Comparison of ENCODE assay signal across 1 cellular context in the genomic region with DNA sequence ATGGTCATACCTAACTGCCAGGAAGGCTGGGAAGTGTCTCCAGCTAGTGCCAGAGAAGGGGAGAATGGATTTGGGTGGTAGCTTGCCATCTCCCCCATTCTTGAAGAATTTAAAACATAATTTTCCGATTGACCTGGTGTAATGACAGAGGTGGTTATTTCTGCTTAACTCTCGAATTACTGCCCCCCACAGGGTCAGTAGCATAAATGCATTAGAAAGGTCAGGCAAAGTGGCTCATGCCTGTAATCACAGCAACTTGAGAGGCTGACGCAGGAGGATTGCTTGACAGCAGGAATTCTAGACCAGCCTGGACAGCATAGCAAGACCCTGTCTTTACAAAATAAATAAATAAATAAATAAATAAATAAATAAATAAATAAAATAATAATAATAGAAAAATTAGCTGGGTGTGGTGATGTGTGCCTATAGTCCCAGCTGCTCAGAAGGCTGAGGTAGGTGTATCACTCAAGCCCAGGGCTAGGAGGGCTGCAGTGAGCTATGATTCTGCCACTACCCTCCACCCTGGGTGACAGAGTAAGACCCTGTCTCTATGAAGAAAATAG.
TF ChIP-seq lines count a peak whose summit lies in the region.

No MANE protein-coding gene starts in this region.

TF ChIP-seq in HEK293, 187 proteins besides CTCF, POLR2A, EP300 and RAD21 (continued from another document and continues in another):
- TF ChIP-seq, protein P1, sequence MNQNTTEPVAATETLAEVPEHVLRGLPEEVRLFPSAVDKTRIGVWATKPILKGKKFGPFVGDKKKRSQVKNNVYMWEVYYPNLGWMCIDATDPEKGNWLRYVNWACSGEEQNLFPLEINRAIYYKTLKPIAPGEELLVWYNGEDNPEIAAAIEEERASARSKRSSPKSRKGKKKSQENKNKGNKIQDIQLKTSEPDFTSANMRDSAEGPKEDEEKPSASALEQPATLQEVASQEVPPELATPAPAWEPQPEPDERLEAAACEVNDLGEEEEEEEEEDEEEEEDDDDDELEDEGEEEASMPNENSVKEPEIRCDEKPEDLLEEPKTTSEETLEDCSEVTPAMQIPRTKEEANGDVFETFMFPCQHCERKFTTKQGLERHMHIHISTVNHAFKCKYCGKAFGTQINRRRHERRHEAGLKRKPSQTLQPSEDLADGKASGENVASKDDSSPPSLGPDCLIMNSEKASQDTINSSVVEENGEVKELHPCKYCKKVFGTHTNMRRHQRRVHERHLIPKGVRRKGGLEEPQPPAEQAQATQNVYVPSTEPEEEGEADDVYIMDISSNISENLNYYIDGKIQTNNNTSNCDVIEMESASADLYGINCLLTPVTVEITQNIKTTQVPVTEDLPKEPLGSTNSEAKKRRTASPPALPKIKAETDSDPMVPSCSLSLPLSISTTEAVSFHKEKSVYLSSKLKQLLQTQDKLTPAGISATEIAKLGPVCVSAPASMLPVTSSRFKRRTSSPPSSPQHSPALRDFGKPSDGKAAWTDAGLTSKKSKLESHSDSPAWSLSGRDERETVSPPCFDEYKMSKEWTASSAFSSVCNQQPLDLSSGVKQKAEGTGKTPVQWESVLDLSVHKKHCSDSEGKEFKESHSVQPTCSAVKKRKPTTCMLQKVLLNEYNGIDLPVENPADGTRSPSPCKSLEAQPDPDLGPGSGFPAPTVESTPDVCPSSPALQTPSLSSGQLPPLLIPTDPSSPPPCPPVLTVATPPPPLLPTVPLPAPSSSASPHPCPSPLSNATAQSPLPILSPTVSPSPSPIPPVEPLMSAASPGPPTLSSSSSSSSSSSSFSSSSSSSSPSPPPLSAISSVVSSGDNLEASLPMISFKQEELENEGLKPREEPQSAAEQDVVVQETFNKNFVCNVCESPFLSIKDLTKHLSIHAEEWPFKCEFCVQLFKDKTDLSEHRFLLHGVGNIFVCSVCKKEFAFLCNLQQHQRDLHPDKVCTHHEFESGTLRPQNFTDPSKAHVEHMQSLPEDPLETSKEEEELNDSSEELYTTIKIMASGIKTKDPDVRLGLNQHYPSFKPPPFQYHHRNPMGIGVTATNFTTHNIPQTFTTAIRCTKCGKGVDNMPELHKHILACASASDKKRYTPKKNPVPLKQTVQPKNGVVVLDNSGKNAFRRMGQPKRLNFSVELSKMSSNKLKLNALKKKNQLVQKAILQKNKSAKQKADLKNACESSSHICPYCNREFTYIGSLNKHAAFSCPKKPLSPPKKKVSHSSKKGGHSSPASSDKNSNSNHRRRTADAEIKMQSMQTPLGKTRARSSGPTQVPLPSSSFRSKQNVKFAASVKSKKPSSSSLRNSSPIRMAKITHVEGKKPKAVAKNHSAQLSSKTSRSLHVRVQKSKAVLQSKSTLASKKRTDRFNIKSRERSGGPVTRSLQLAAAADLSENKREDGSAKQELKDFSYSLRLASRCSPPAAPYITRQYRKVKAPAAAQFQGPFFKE (tag by site-specific recombination; IDR thresholded peaks at IDR 0.05; ENCODE audit: borderline replicate concordance) = no peak
- TF ChIP-seq, protein P2, sequence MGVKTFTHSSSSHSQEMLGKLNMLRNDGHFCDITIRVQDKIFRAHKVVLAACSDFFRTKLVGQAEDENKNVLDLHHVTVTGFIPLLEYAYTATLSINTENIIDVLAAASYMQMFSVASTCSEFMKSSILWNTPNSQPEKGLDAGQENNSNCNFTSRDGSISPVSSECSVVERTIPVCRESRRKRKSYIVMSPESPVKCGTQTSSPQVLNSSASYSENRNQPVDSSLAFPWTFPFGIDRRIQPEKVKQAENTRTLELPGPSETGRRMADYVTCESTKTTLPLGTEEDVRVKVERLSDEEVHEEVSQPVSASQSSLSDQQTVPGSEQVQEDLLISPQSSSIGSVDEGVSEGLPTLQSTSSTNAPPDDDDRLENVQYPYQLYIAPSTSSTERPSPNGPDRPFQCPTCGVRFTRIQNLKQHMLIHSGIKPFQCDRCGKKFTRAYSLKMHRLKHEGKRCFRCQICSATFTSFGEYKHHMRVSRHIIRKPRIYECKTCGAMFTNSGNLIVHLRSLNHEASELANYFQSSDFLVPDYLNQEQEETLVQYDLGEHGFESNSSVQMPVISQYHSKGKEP (tag by site-specific recombination; IDR thresholded peaks at IDR 0.05) = no peak
- TF ChIP-seq MYNN (tag by site-specific recombination; IDR thresholded peaks at IDR 0.05; ENCODE audit: borderline replicate concordance) (no peak), SCRT1 (tag by site-specific recombination; IDR thresholded peaks at IDR 0.05; ENCODE audit: borderline replicate concordance) (no peak), ZNF677 (tag by site-specific recombination; IDR thresholded peaks at IDR 0.05) (no peak), ZNF544 (tag by site-specific recombination; IDR thresholded peaks at IDR 0.05) (no peak), ZNF707 (tag by site-specific recombination; IDR thresholded peaks at IDR 0.05) (no peak), ZBTB7A (tag by site-specific recombination; IDR thresholded peaks at IDR 0.05; ENCODE audit: low read depth) (no peak), ZNF768 (tag by site-specific recombination; IDR thresholded peaks at IDR 0.05) (no peak), ZNF596 (tag by site-specific recombination; IDR thresholded peaks at IDR 0.05) (no peak), ZNF157 (tag by site-specific recombination; IDR thresholded peaks at IDR 0.05) (no peak), ZNF16 (tag by site-specific recombination; IDR thresholded peaks at IDR 0.05; ENCODE audit: low read depth) (no peak), ZNF223 (tag by site-specific recombination; IDR thresholded peaks at IDR 0.05) (no peak), ZNF416 (tag by site-specific recombination; IDR thresholded peaks at IDR 0.05) (no peak), ZNF23 (tag by site-specific recombination; IDR thresholded peaks at IDR 0.05; ENCODE audit: borderline replicate concordance) (no peak), ZNF560 (tag by site-specific recombination; IDR thresholded peaks at IDR 0.05; ENCODE audit: borderline replicate concordance) (peak; percentile 64; the same call in 1 of the 2 replicates), ZNF146 (tag by site-specific recombination; IDR thresholded peaks at IDR 0.05) (no peak), MZF1 (tag by site-specific recombination; IDR thresholded peaks at IDR 0.05; ENCODE audit: borderline replicate concordance) (no peak), RBAK (tag by site-specific recombination; IDR thresholded peaks at IDR 0.05) (no peak), GLIS2 (tag by site-specific recombination; IDR thresholded peaks at IDR 0.05) (no peak), ZNF558 (tag by site-specific recombination; IDR thresholded peaks at IDR 0.05) (peak; percentile 56; the same call in 1 of the 2 replicates), BCL11B (tag by site-specific recombination; IDR thresholded peaks at IDR 0.05; ENCODE audit: low read depth) (no peak), ZBTB20 (tag by site-specific recombination; IDR thresholded peaks at IDR 0.05) (no peak), ZNF530 (tag by site-specific recombination; IDR thresholded peaks at IDR 0.05; ENCODE audit: low read depth) (no peak), ZNF248 (tag by site-specific recombination; IDR thresholded peaks at IDR 0.05) (no peak), ZNF610 (tag by site-specific recombination; IDR thresholded peaks at IDR 0.05; ENCODE audit: borderline replicate concordance) (no peak), ZNF658 (tag by site-specific recombination; IDR thresholded peaks at IDR 0.05) (no peak), ZNF501 (tag by site-specific recombination; IDR thresholded peaks at IDR 0.05) (peak; percentile 54; the same call in 1 of the 2 replicates), ZBTB17 (tag by site-specific recombination; IDR thresholded peaks at IDR 0.05) (no peak), ZNF433 (tag by site-specific recombination; IDR thresholded peaks at IDR 0.05; ENCODE audit: low read depth) (0 out of 2 replicates have a peak, but pooled peaks have one; percentile 51), ZNF174 (tag by site-specific recombination; IDR thresholded peaks at IDR 0.05) (no peak), ZNF76 (tag by site-specific recombination; IDR thresholded peaks at IDR 0.05; ENCODE audit: borderline replicate concordance, low read depth) (no peak), ZNF221 (tag by site-specific recombination; IDR thresholded peaks at IDR 0.05; ENCODE audit: borderline replicate concordance) (no peak), HOXD13 (CRISPR knock-in tag; IDR thresholded peaks at IDR 0.05; ENCODE audit: borderline replicate concordance) (no peak), ZNF311 (tag by site-specific recombination; IDR thresholded peaks at IDR 0.05; ENCODE audit: borderline replicate concordance) (no peak), KLF10 (tag by site-specific recombination; IDR thresholded peaks at IDR 0.05) (no peak), PRDM1 (tag by site-specific recombination; IDR thresholded peaks at IDR 0.05) (no peak), GLIS1 (tag by site-specific recombination; IDR thresholded peaks at IDR 0.05) (no peak), ZNF202 (tag by site-specific recombination; IDR thresholded peaks at IDR 0.05; ENCODE audit: borderline replicate concordance) (peak; percentile 81; the same call in 1 of the 2 replicates)
- TF ChIP-seq, protein P3, sequence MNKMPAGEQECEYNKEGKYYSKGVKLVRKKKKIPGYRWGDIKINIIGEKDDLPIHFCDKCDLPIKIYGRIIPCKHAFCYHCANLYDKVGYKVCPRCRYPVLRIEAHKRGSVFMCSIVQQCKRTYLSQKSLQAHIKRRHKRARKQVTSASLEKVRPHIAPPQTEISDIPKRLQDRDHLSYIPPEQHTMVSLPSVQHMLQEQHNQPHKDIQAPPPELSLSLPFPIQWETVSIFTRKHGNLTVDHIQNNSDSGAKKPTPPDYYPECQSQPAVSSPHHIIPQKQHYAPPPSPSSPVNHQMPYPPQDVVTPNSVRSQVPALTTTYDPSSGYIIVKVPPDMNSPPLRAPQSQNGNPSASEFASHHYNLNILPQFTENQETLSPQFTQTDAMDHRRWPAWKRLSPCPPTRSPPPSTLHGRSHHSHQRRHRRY (tag by site-specific recombination; IDR thresholded peaks at IDR 0.05) = no peak
- TF ChIP-seq, protein P4, sequence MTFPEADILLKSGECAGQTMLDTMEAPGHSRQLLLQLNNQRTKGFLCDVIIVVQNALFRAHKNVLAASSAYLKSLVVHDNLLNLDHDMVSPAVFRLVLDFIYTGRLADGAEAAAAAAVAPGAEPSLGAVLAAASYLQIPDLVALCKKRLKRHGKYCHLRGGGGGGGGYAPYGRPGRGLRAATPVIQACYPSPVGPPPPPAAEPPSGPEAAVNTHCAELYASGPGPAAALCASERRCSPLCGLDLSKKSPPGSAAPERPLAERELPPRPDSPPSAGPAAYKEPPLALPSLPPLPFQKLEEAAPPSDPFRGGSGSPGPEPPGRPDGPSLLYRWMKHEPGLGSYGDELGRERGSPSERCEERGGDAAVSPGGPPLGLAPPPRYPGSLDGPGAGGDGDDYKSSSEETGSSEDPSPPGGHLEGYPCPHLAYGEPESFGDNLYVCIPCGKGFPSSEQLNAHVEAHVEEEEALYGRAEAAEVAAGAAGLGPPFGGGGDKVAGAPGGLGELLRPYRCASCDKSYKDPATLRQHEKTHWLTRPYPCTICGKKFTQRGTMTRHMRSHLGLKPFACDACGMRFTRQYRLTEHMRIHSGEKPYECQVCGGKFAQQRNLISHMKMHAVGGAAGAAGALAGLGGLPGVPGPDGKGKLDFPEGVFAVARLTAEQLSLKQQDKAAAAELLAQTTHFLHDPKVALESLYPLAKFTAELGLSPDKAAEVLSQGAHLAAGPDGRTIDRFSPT (tag by site-specific recombination; IDR thresholded peaks at IDR 0.05) = no peak
- TF ChIP-seq, protein P5, sequence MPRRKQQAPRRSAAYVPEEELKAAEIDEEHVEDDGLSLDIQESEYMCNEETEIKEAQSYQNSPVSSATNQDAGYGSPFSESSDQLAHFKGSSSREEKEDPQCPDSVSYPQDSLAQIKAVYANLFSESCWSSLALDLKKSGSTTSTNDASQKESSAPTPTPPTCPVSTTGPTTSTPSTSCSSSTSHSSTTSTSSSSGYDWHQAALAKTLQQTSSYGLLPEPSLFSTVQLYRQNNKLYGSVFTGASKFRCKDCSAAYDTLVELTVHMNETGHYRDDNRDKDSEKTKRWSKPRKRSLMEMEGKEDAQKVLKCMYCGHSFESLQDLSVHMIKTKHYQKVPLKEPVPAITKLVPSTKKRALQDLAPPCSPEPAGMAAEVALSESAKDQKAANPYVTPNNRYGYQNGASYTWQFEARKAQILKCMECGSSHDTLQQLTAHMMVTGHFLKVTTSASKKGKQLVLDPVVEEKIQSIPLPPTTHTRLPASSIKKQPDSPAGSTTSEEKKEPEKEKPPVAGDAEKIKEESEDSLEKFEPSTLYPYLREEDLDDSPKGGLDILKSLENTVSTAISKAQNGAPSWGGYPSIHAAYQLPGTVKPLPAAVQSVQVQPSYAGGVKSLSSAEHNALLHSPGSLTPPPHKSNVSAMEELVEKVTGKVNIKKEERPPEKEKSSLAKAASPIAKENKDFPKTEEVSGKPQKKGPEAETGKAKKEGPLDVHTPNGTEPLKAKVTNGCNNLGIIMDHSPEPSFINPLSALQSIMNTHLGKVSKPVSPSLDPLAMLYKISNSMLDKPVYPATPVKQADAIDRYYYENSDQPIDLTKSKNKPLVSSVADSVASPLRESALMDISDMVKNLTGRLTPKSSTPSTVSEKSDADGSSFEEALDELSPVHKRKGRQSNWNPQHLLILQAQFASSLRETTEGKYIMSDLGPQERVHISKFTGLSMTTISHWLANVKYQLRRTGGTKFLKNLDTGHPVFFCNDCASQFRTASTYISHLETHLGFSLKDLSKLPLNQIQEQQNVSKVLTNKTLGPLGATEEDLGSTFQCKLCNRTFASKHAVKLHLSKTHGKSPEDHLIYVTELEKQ (tag by site-specific recombination; IDR thresholded peaks at IDR 0.05; ENCODE audit: borderline replicate concordance) = no peak
- TF ChIP-seq, protein P6, sequence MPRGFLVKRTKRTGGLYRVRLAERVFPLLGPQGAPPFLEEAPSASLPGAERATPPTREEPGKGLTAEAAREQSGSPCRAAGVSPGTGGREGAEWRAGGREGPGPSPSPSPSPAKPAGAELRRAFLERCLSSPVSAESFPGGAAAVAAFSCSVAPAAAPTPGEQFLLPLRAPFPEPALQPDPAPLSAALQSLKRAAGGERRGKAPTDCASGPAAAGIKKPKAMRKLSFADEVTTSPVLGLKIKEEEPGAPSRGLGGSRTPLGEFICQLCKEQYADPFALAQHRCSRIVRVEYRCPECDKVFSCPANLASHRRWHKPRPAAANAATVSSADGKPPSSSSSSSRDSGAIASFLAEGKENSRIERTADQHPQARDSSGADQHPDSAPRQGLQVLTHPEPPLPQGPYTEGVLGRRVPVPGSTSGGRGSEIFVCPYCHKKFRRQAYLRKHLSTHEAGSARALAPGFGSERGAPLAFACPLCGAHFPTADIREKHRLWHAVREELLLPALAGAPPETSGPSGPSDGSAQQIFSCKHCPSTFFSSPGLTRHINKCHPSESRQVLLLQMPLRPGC (tag by site-specific recombination; IDR thresholded peaks at IDR 0.05) = no peak
- TF ChIP-seq, protein P7, sequence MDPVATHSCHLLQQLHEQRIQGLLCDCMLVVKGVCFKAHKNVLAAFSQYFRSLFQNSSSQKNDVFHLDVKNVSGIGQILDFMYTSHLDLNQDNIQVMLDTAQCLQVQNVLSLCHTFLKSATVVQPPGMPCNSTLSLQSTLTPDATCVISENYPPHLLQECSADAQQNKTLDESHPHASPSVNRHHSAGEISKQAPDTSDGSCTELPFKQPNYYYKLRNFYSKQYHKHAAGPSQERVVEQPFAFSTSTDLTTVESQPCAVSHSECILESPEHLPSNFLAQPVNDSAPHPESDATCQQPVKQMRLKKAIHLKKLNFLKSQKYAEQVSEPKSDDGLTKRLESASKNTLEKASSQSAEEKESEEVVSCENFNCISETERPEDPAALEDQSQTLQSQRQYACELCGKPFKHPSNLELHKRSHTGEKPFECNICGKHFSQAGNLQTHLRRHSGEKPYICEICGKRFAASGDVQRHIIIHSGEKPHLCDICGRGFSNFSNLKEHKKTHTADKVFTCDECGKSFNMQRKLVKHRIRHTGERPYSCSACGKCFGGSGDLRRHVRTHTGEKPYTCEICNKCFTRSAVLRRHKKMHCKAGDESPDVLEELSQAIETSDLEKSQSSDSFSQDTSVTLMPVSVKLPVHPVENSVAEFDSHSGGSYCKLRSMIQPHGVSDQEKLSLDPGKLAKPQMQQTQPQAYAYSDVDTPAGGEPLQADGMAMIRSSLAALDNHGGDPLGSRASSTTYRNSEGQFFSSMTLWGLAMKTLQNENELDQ (tag by site-specific recombination; IDR thresholded peaks at IDR 0.05; ENCODE audit: low read depth) = no peak
